In genomic region chr9:128611600-128612394, GRCh38 we compare ENCODE assay signal across 20 cellular contexts.
"Had no signal": no experiment of that assay in that cellular context is flagged by ENCODE, and none has a peak within 500 bp of the region (broad histone marks: within the 10 kb centered on the region; RNA-seq: fewer than 3 reads in every experiment).

No MANE protein-coding gene starts in this region.

- H3K27me3 ChIP-seq: heart right ventricle, neural progenitor cell had no signal

- H3K9ac ChIP-seq: neural progenitor cell, SK-N-SH had no signal

- H3K27ac Mint-ChIP-seq: activated CD4-positive, alpha-beta memory T cell treated with anti-CD3 and anti-CD28 coated beads, Interleukin-2, amount 10 ng/mL, durations not matched to agents 7 days and 5 days; activated CD4-positive, alpha-beta T cell treated with anti-CD3 and anti-CD28 coated beads, Interleukin-2, amount 10 ng/mL, durations not matched to agents 24 days and 14 days; activated naive CD8-positive, alpha-beta T cell treated with anti-CD3 and anti-CD28 coated beads, Interleukin-2, amount 10 ng/mL, durations not matched to agents 7 days and 5 days; activated T-helper 2 cell treated with anti-CD3 and anti-CD28 coated beads, Interferon-gamma antibody, Interleukin-2, Interleukin-4, amounts not matched to agents 10 μg/mL and 5 μg/mL and 100 μg/mL, durations not matched to agents 14 hours and 24 hours and 36 hours; neural progenitor cell had no signal

- H3K9me3 Mint-ChIP-seq: activated CD4-positive, alpha-beta memory T cell treated with anti-CD3 and anti-CD28 coated beads, Interleukin-2, amount 10 ng/mL, durations not matched to agents 7 days and 5 days; activated CD4-positive, alpha-beta T cell treated with anti-CD3 and anti-CD28 coated beads, Interleukin-2, amount 10 ng/mL, durations not matched to agents 24 days and 14 days; activated naive CD8-positive, alpha-beta T cell treated with anti-CD3 and anti-CD28 coated beads, Interleukin-2, amount 10 ng/mL, durations not matched to agents 7 days and 5 days; activated T-helper 2 cell treated with anti-CD3 and anti-CD28 coated beads, Interferon-gamma antibody, Interleukin-2, Interleukin-4, amounts not matched to agents 10 μg/mL and 5 μg/mL and 100 μg/mL, durations not matched to agents 14 hours and 24 hours and 36 hours; naive B cell; neural progenitor cell had no signal

- H3K27me3 Mint-ChIP-seq: activated CD4-positive, alpha-beta memory T cell treated with anti-CD3 and anti-CD28 coated beads, Interleukin-2, amount 10 ng/mL, durations not matched to agents 7 days and 5 days; activated CD4-positive, alpha-beta T cell treated with anti-CD3 and anti-CD28 coated beads, Interleukin-2, amount 10 ng/mL, durations not matched to agents 24 days and 14 days; activated naive CD8-positive, alpha-beta T cell treated with anti-CD3 and anti-CD28 coated beads, Interleukin-2, amount 10 ng/mL, durations not matched to agents 7 days and 5 days; naive B cell had no signal

- ATAC-seq: activated CD4-positive, CD25-positive, alpha-beta regulatory T cell treated with anti-CD3 and anti-CD28 coated beads, Interleukin-2, amount 50 U/mL, for 24 hours; heart right ventricle; left colon; lower lobe of right lung; mucosa of descending colon had no signal

- H3K4me1 Mint-ChIP-seq: activated CD4-positive, alpha-beta memory T cell treated with anti-CD3 and anti-CD28 coated beads, Interleukin-2, amount 10 ng/mL, durations not matched to agents 7 days and 5 days; activated CD4-positive, alpha-beta T cell treated with anti-CD3 and anti-CD28 coated beads, Interleukin-2, amount 10 ng/mL, durations not matched to agents 24 days and 14 days; activated naive CD8-positive, alpha-beta T cell treated with anti-CD3 and anti-CD28 coated beads, Interleukin-2, amount 10 ng/mL, durations not matched to agents 7 days and 5 days; naive B cell; neural progenitor cell had no signal

- H3K4me1 ChIP-seq: lower lobe of right lung, neural progenitor cell had no signal

- H3K4me3 ChIP-seq: heart right ventricle, lower lobe of right lung, mucosa of descending colon, neural progenitor cell had no signal

- H3K27ac ChIP-seq: heart right ventricle, lower lobe of right lung, neural progenitor cell, VCaP had no signal

- H3K9me3 ChIP-seq: heart right ventricle, lower lobe of right lung, mucosa of descending colon, SK-N-SH had no signal

- DNase-seq: activated CD4-positive, alpha-beta memory T cell treated with anti-CD3 and anti-CD28 coated beads, Interleukin-2, amount 10 ng/mL, durations not matched to agents 7 days and 5 days; activated CD4-positive, alpha-beta T cell treated with anti-CD3 and anti-CD28 coated beads, Interleukin-2, amount 10 ng/mL, durations not matched to agents 24 days and 14 days; activated naive CD4-positive, alpha-beta T cell treated with Interleukin-2 at 50 U/mL for 16 hours; activated naive CD8-positive, alpha-beta T cell treated with anti-CD3 and anti-CD28 coated beads, Interleukin-2, amount 10 ng/mL, durations not matched to agents 7 days and 5 days; amniotic stem cell; cerebellar nuclear complex; cortex of kidney; foreskin fibroblast; heart right ventricle; left colon; lower lobe of right lung; mesendoderm; mucosa of descending colon; naive B cell; SK-N-SH; stimulated activated CD4-positive, alpha-beta T cell treated with anti-CD3 and anti-CD28 coated beads, Interleukin-4, amount 100 ng/mL, for 4 hours had no signal

- H3K4me3 Mint-ChIP-seq: activated CD4-positive, alpha-beta memory T cell treated with anti-CD3 and anti-CD28 coated beads, Interleukin-2, amount 10 ng/mL, durations not matched to agents 7 days and 5 days; activated CD4-positive, alpha-beta T cell treated with anti-CD3 and anti-CD28 coated beads, Interleukin-2, amount 10 ng/mL, durations not matched to agents 24 days and 14 days; activated naive CD8-positive, alpha-beta T cell treated with anti-CD3 and anti-CD28 coated beads, Interleukin-2, amount 10 ng/mL, durations not matched to agents 7 days and 5 days; naive B cell; neural progenitor cell had no signal
